In the genomic region with DNA sequence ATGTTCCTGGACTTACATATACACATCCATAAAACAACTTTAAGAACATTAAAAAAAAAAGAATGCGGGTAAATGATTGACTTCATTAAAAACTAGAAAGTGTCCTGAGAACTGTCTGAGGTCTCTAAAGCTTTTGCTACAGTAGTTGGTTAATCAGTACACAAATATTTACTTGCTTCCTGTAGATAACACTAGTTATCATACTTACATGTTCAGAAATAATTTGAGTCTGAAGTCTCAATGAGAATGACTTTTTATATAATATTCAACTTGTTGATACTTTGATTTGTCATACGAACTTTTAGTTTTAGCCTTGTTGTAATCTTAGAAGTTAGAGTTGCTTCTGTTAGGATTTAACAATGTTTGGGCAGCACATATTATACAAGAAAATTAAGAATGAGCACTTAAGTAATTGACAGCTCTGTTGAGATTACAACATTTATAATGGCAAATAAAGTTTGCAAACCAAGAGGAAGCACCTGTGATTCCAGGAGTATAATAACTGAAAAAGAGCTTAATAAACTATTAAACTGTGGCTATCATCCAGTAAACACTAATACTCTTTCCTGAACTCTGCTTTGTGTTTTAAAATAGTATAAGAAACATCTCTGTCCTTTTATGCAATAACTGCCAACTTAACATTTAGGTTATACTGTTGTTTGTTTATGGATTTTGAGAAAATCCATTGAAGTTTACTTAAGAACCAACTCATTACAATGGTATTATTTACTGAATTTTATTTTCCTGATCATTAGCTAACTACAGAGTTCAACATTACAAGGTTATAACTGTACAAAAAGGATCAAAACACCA, we compare ENCODE assay signal across 19 cellular contexts.
"Had no signal": no experiment of that assay in that cellular context is flagged by ENCODE, and none has a peak within 500 bp of the region (broad histone marks: within the 10 kb centered on the region; RNA-seq: fewer than 3 reads in every experiment).

No MANE protein-coding gene starts in this region.

- H3K4me1 ChIP-seq: adrenal gland, esophagus muscularis mucosa, neural progenitor cell, parathyroid adenoma, tibial nerve had no signal

- H3K27ac ChIP-seq: adrenal gland, esophagus muscularis mucosa, neural progenitor cell, parathyroid adenoma, SK-N-MC, tibial nerve had no signal

- H3K36me3 ChIP-seq: adrenal gland, neural progenitor cell had no signal

- ATAC-seq: activated T-cell treated with anti-CD3 and anti-CD28 coated beads, Interleukin-2, amount 50 U/mL, for 4 hours; T-cell had no signal

- H2AFZ ChIP-seq: neural progenitor cell, parathyroid adenoma had no signal

- DNase-seq: activated CD4-positive, alpha-beta memory T cell treated with anti-CD3 and anti-CD28 coated beads, Interleukin-2, amount 10 ng/mL, durations not matched to agents 7 days and 5 days; activated CD4-positive, alpha-beta T cell treated with anti-CD3 and anti-CD28 coated beads for 4 hours; activated effector memory CD4-positive, alpha-beta T cell treated with anti-CD3 and anti-CD28 coated beads, Interleukin-2, amount 50 U/mL, for 16 hours; activated T-cell treated with anti-CD3 and anti-CD28 coated beads, Interleukin-2, amount 50 U/mL, for 4 hours; adrenal gland; hypothalamus; mammary epithelial cell; naive B cell; retina; stimulated activated CD4-positive, alpha-beta T cell treated with anti-CD3 and anti-CD28 coated beads, Interleukin-4, amount 100 ng/mL, for 1 hour; stimulated activated naive CD4-positive, alpha-beta T cell; T-cell; T1000 had no signal

- H3K4me2 ChIP-seq: neural progenitor cell had no signal

- H3K27me3 ChIP-seq: adrenal gland, esophagus muscularis mucosa, neural progenitor cell, tibial nerve had no signal

- H3K4me3 ChIP-seq: adrenal gland, esophagus muscularis mucosa, neural progenitor cell, SK-N-MC, tibial nerve had no signal

- H3K9ac ChIP-seq: neural progenitor cell, parathyroid adenoma had no signal

- H3K4me1 Mint-ChIP-seq: activated CD4-positive, alpha-beta memory T cell treated with anti-CD3 and anti-CD28 coated beads, Interleukin-2, amount 10 ng/mL, durations not matched to agents 7 days and 5 days; activated naive CD4-positive, alpha-beta T cell treated with anti-CD3 and anti-CD28 coated beads, Interleukin-2, amount 50 U/mL, for 24 hours; naive B cell; T-cell had no signal

- H3K9me3 ChIP-seq: adrenal gland, esophagus muscularis mucosa had no signal

- H3K4me3 Mint-ChIP-seq: activated CD4-positive, alpha-beta memory T cell treated with anti-CD3 and anti-CD28 coated beads, Interleukin-2, amount 10 ng/mL, durations not matched to agents 7 days and 5 days; activated naive CD4-positive, alpha-beta T cell treated with anti-CD3 and anti-CD28 coated beads, Interleukin-2, amount 50 U/mL, for 24 hours; activated T-cell treated with anti-CD3 and anti-CD28 coated beads, Interleukin-2, amount 50 U/mL, for 4 hours; naive B cell; neural progenitor cell; T-cell had no signal

- H3K36me3 Mint-ChIP-seq: activated naive CD4-positive, alpha-beta T cell treated with anti-CD3 and anti-CD28 coated beads, Interleukin-2, amount 50 U/mL, for 24 hours; naive B cell; T-cell had no signal

- H3K79me2 ChIP-seq: parathyroid adenoma had no signal

- H3K27me3 Mint-ChIP-seq: activated CD4-positive, alpha-beta memory T cell treated with anti-CD3 and anti-CD28 coated beads, Interleukin-2, amount 10 ng/mL, durations not matched to agents 7 days and 5 days; activated naive CD4-positive, alpha-beta T cell treated with anti-CD3 and anti-CD28 coated beads, Interleukin-2, amount 50 U/mL, for 24 hours; naive B cell; T-cell had no signal

- H3K27ac Mint-ChIP-seq: activated CD4-positive, alpha-beta memory T cell treated with anti-CD3 and anti-CD28 coated beads, Interleukin-2, amount 10 ng/mL, durations not matched to agents 7 days and 5 days; activated naive CD4-positive, alpha-beta T cell treated with anti-CD3 and anti-CD28 coated beads, Interleukin-2, amount 50 U/mL, for 24 hours; naive B cell; neural progenitor cell; T-cell had no signal
